Comparison of ENCODE assay signal across 8 cellular contexts in the genomic region with DNA sequence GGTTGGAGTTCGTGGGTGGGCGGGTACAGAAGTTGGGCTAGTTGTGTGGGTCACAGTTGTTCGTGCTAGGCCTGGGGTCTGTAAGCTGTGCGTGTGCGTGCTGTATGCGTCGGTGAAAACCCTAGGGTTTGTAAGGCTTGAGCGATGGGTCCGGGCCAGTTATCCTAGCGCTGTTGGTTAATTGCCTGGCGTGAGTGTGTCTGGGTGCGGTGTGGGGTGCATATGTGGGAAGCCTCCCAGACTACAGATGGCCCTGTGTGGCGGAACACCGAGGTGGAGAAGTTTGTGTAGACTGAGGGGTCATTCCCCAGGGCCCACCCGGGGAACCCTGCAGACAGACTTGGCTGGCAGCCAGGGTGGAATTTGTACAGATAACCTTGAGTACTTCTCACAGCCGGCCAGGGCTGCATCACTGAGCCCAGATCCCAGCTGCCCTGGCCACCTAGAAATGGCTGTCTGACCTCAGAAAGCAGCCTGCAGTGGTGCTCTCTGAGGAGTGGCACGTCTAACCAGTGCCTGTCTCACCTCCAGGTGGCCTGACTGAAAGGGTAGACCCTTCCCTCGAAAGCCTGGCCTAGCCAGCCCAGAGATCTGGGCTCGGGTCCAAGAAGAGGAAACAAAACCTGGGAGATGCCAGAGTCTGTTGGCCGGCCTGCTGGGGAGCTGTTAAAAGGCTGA. TPM values are rescaled to one million over a fixed set of nuclear protein-coding genes. Genes with fewer than 3 reads are reported as not detected.
DNase-seq lines count a peak whose midpoint lies in the region; ATAC-seq and TF ChIP-seq lines count a peak whose summit lies in the region.

No MANE protein-coding gene starts in this region.

- peak; percentile 4 for DNase-seq in NOMO-1 treated with DMSO at 0.1 percent for 48 hours (lab: John Stamatoyannopoulos, UW; ENCODE audit: unreplicated experiment)
- DNase-seq in NOMO-1 (lab: John Stamatoyannopoulos, UW; ENCODE audit: unreplicated experiment in 2 of 2): no peak
- peak; percentile 81 for DNase-seq in SK-N-SH
- DNase-seq in epithelial cell of proximal tubule (ENCODE audit: low read depth): no peak
- DNase-seq in vagina (ENCODE audit: extremely low spot score in 2 of 2): no peak

- peaks cover 57% of the 10 kb centered on the region for H3K79me2 ChIP-seq in Loucy (ENCODE audit: insufficient read depth, low read length)
- H3K79me2 ChIP-seq in SK-N-SH (ENCODE audit: insufficient read depth): peaks cover 48% of the 10 kb centered on the region

- CTCF ChIA-PET in SK-N-SH (lab: Yijun Ruan, JAX): interaction anchor here (0.7 to 3.6 kb wide), 5 partner anchors 13 to 33 kb away, joined by 3 to 20 read pairs (median 5); a partner anchor contains a TSS

- H3K9me3 ChIP-seq in Loucy (ENCODE audit: insufficient read depth, low read depth, low read length): no peaks in the 10 kb centered on the region
- H3K9me3 ChIP-seq in SK-N-SH: no peaks in the 10 kb centered on the region
- no peaks in the 10 kb centered on the region for H3K9me3 ChIP-seq in mucosa of stomach (ENCODE audit: control insufficient read depth, low read length)
- no peaks in the 10 kb centered on the region for H3K9me3 ChIP-seq in vagina

- H3K4me3 ChIP-seq in Loucy (ENCODE audit: low read length, poor library complexity, severe bottlenecking): peak overlapping the region; percentile 99
- peak overlapping the region; percentile 65 to 77 for H3K4me3 ChIP-seq in SK-N-SH (ENCODE audit: low read depth in 2 of 2, low read length in 1 of 2)
- H3K4me3 ChIP-seq in epithelial cell of proximal tubule (ENCODE audit: low read depth, low read length): peak overlapping the region; percentile 84
- H3K4me3 ChIP-seq in mucosa of stomach (ENCODE audit: low read length): no peak overlapping the region
- peak overlapping the region; percentile 61 to 83 for H3K4me3 ChIP-seq in vagina

- no peak for TF ChIP-seq POLR2A in vagina (IDR thresholded peaks at IDR 0.05)

- H3K4me1 ChIP-seq in Loucy (ENCODE audit: insufficient read depth, low read length, poor library complexity, severe bottlenecking) (peaks cover 41% of the 10 kb centered on the region), SK-N-SH (ENCODE audit: control insufficient read depth in 1 of 2, insufficient read depth in 2 of 2, low read depth in 1 of 2, low read length in 1 of 2) (peaks cover 10 to 20% of the 10 kb centered on the region in 2 experiments; a peak in 2 of 4 replicates), mucosa of stomach (ENCODE audit: control insufficient read depth, insufficient read depth, low read length) (peaks cover 15% of the 10 kb centered on the region), vagina (peaks cover 29% of the 10 kb centered on the region)

- no peak overlapping the region for H2AFZ ChIP-seq in Loucy (ENCODE audit: low read length)
- peak overlapping the region; percentile 88 for H2AFZ ChIP-seq in SK-N-SH (ENCODE audit: low read depth)

- H3K27ac ChIP-seq in SK-N-SH (ENCODE audit: low read depth in 2 of 2, low read length in 1 of 2) (peak overlapping the region; percentile 44 to 78), vagina (peak overlapping the region; percentile 98)

- TF ChIP-seq EP300 in SK-N-SH (IDR thresholded peaks at IDR 0.05; ENCODE audit: borderline replicate concordance in 1 of 2, low read depth in 1 of 2, low read length in 1 of 2): no peak

- TF ChIP-seq RAD21 in SK-N-SH (IDR thresholded peaks at IDR 0.05; ENCODE audit: low read length): no peak; the same call in 1 of the 2 replicates

- H3F3A ChIP-seq in Loucy (ENCODE audit: low read depth) (peaks cover 18% of the 10 kb centered on the region), SK-N-SH (replicated peaks; ENCODE audit: insufficient read depth) (peaks cover 29% of the 10 kb centered on the region)

- H3K9ac ChIP-seq in Loucy (ENCODE audit: low read depth, low read length, poor library complexity, severe bottlenecking) (peak overlapping the region; percentile 100), SK-N-SH (peak overlapping the region; percentile 84; the same call in 1 of the 2 replicates), mucosa of stomach (ENCODE audit: low read length) (peak overlapping the region; percentile 53)

- H3K9me2 ChIP-seq in Loucy (replicated peaks; ENCODE audit: low read depth, low read length) (no peaks in the 10 kb centered on the region), SK-N-SH (no peaks in the 10 kb centered on the region)

- H3K4me2 ChIP-seq in Loucy (ENCODE audit: low read depth, low read length, poor library complexity, severe bottlenecking): peak overlapping the region; percentile 89
- H3K4me2 ChIP-seq in SK-N-SH: peak overlapping the region; percentile 99

- 7% methylated on average over 19 of the region's 20 CpGs for WGBS in SK-N-SH (ENCODE audit: low lambda C conversion rate)

- intact Hi-C loops in vagina (cut with DNase I): loop anchor here (10.0 kb wide), 1 partner anchor 290 kb away; a partner anchor contains a TSS

- ATAC-seq in HG02938 (IDR thresholded peaks at IDR 0.05; ENCODE audit: unreplicated experiment): no peak

- peaks cover 19% of the 10 kb centered on the region; the same call in 1 of the 2 replicates for H3K36me3 ChIP-seq in Loucy (ENCODE audit: insufficient read depth, low read length)
- H3K36me3 ChIP-seq in SK-N-SH (replicated peaks in 1 of 2; ENCODE audit: control insufficient read depth in 1 of 2, insufficient read depth in 2 of 2, low read length in 1 of 2): peaks cover 0 to 5% of the 10 kb centered on the region in 2 experiments
- no peaks in the 10 kb centered on the region for H3K36me3 ChIP-seq in mucosa of stomach (ENCODE audit: control insufficient read depth, insufficient read depth, low read length)
- H3K36me3 ChIP-seq in vagina: peaks cover 0 to 8% of the 10 kb centered on the region in 2 donors

- POLR2A ChIA-PET in SK-N-SH (lab: Yijun Ruan, JAX): interaction anchor here (0.6 to 1.1 kb wide), 2 partner anchors 31 to 1125 kb away, joined by 6 to 11 read pairs; a partner anchor contains a TSS

- peaks cover 35% of the 10 kb centered on the region for H4K20me1 ChIP-seq in Loucy (ENCODE audit: insufficient read depth, low read length, poor library complexity, severe bottlenecking)
- H4K20me1 ChIP-seq in SK-N-SH (ENCODE audit: insufficient read depth): peaks cover 5% of the 10 kb centered on the region; the same call in 1 of the 2 replicates

- H3K27me3 ChIP-seq in Loucy (ENCODE audit: insufficient read depth, low read length, poor library complexity, severe bottlenecking) (peaks cover 6% of the 10 kb centered on the region), SK-N-SH (ENCODE audit: insufficient read depth) (no peaks in the 10 kb centered on the region), mucosa of stomach (ENCODE audit: control insufficient read depth, insufficient read depth, low read length) (no peaks in the 10 kb centered on the region), vagina (no peaks in the 10 kb centered on the region)

- no peak for TF ChIP-seq CTCF in Loucy (conservative IDR thresholded peaks at IDR 0.05; ENCODE audit: low read length)
- TF ChIP-seq CTCF in SK-N-SH (IDR thresholded peaks at IDR 0.05): peak; percentile 15; the same call in 1 of the 2 replicates
- no peak for TF ChIP-seq CTCF in epithelial cell of proximal tubule (conservative IDR thresholded peaks at IDR 0.05; ENCODE audit: low read depth, low read length)
- TF ChIP-seq CTCF in vagina (IDR thresholded peaks at IDR 0.05): no peak

TF ChIP-seq in SK-N-SH, 30 proteins besides CTCF, POLR2A, EP300 and RAD21 (continues in another document):
- TF ChIP-seq EZH2phosphoT487 (IDR thresholded peaks at IDR 0.05; ENCODE audit: borderline replicate concordance, low read depth): no peak
- peak; percentile 15; the same call in 1 of the 2 replicates for TF ChIP-seq GATA2 (CRISPR knock-in tag; IDR thresholded peaks at IDR 0.05)
- peak; percentile 75 for TF ChIP-seq NFIC (IDR thresholded peaks at IDR 0.05; ENCODE audit: borderline replicate concordance)
- TF ChIP-seq, protein P1, sequence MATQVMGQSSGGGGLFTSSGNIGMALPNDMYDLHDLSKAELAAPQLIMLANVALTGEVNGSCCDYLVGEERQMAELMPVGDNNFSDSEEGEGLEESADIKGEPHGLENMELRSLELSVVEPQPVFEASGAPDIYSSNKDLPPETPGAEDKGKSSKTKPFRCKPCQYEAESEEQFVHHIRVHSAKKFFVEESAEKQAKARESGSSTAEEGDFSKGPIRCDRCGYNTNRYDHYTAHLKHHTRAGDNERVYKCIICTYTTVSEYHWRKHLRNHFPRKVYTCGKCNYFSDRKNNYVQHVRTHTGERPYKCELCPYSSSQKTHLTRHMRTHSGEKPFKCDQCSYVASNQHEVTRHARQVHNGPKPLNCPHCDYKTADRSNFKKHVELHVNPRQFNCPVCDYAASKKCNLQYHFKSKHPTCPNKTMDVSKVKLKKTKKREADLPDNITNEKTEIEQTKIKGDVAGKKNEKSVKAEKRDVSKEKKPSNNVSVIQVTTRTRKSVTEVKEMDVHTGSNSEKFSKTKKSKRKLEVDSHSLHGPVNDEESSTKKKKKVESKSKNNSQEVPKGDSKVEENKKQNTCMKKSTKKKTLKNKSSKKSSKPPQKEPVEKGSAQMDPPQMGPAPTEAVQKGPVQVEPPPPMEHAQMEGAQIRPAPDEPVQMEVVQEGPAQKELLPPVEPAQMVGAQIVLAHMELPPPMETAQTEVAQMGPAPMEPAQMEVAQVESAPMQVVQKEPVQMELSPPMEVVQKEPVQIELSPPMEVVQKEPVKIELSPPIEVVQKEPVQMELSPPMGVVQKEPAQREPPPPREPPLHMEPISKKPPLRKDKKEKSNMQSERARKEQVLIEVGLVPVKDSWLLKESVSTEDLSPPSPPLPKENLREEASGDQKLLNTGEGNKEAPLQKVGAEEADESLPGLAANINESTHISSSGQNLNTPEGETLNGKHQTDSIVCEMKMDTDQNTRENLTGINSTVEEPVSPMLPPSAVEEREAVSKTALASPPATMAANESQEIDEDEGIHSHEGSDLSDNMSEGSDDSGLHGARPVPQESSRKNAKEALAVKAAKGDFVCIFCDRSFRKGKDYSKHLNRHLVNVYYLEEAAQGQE (IDR thresholded peaks at IDR 0.05; ENCODE audit: low read depth, low read length): no peak
- peak; percentile 32; the same call in 1 of the 2 replicates for TF ChIP-seq TCF12 (IDR thresholded peaks at IDR 0.05)
- TF ChIP-seq RXRA (IDR thresholded peaks at IDR 0.05; ENCODE audit: borderline replicate concordance, low read depth): peak; percentile 25; the same call in 1 of the 2 replicates

RNA-seq across cellular contexts. Expression of a gene that starts 1.8 kb away (rescaled TPM):
- 10.3 and 10.8 TPM in 2 replicates for polyA plus RNA-seq in SK-N-SH (2012; rRNA removed)
- polyA plus RNA-seq in SK-N-SH (2012; cell fraction: cytosol; rRNA removed): 9.4 and 11.0 TPM in 2 replicates
- 8.9 and 12.7 TPM in 2 replicates for polyA plus RNA-seq in SK-N-SH (2012; cell fraction: nucleus; rRNA removed)
- total RNA-seq in epithelial cell of proximal tubule: 13.4 and 22.0 TPM in 2 replicates
- 9.3 TPM for total RNA-seq in vagina

RNA-seq across cellular contexts. Expression of a gene that starts 30.4 kb away (rescaled TPM):
- 91.1 and 108 TPM in 2 replicates for polyA plus RNA-seq in SK-N-SH (2012; rRNA removed)
- polyA plus RNA-seq in SK-N-SH (2012; cell fraction: cytosol; rRNA removed): 117 and 118 TPM in 2 replicates
- 46.3 and 65.7 TPM in 2 replicates for polyA plus RNA-seq in SK-N-SH (2012; cell fraction: nucleus; rRNA removed)
- total RNA-seq in epithelial cell of proximal tubule (142 and 190 TPM in 2 replicates), vagina (64.3 TPM)

RNA-seq across cellular contexts. Expression of a gene that starts 33.9 kb away (rescaled TPM):
- not detected in 2 replicates for polyA plus RNA-seq in SK-N-SH (2012; rRNA removed)
- polyA plus RNA-seq in SK-N-SH (2012; cell fraction: cytosol; rRNA removed): not detected in 2 replicates
- polyA plus RNA-seq in SK-N-SH (2012; cell fraction: nucleus; rRNA removed): not detected in 2 replicates
- total RNA-seq in epithelial cell of proximal tubule: 31.7 and 39.4 TPM in 2 replicates
- 246 TPM for total RNA-seq in vagina

Comparison
In these comparisons a context has a peak if more than half of its experiments do, and no peak if none do; other contexts are left out.
1. DNase-seq: peak in NOMO-1 treated with DMSO at 0.1 percent for 48 hours (single experiment) and SK-N-SH (single experiment); none in NOMO-1 (0 of 2), epithelial cell of proximal tubule (single experiment) and vagina (0 of 2).
2. Peak in every context shown above with its lines, with median percentiles within 50 percentile points of each other: H3K9ac ChIP-seq.